In genomic region chr17:49616086-49616485, GRCh38 we compare ENCODE assay signal across 9 cellular contexts. TPM values are rescaled to one million over a fixed set of nuclear protein-coding genes. Genes with fewer than 3 reads are reported as not detected.
DNase-seq lines count a peak whose midpoint lies in the region; ATAC-seq and TF ChIP-seq lines count a peak whose summit lies in the region.
"Had no signal": no experiment of that assay in that cellular context is flagged by ENCODE, and none has a peak within 500 bp of the region (broad histone marks: within the 10 kb centered on the region; RNA-seq: fewer than 3 reads in every experiment).

No MANE protein-coding gene starts in this region.

- POLR2A ChIA-PET in Panc1 (lab: Charles Lee), result no interaction called here

- in situ Hi-C loops in Panc1 (cut with HindIII; ENCODE audit: low pct_unique_long_range_greater_than_20kb, low sequenced_read_pairs), result no loop called here
- in situ Hi-C loops in gastrocnemius medialis (cut with MboI; ENCODE audit: low sequenced_read_pairs in 4 of 4), result no loop called here

- CTCF ChIA-PET in Panc1 (lab: Charles Lee), result no interaction called here

- no peaks in the 10 kb centered on the region for H3K79me2 ChIP-seq in fibroblast of lung (ENCODE audit: control insufficient read depth, insufficient read depth, low read length)

- no peaks in the 10 kb centered on the region for H4K20me1 ChIP-seq in fibroblast of lung (ENCODE audit: control insufficient read depth, extremely low read depth, insufficient read depth, low read length)

- ATAC-seq in Panc1, result 0 out of 2 replicates have a peak, but pooled peaks have one; percentile 73
- ATAC-seq in gastrocnemius medialis, result no peak
- ATAC-seq in GM21423 (IDR thresholded peaks at IDR 0.05; ENCODE audit: unreplicated experiment), result no peak

- H3K27ac ChIP-seq in Panc1 (ENCODE audit: low read length) (no peak overlapping the region), fibroblast of lung (ENCODE audit: insufficient read depth, low read length) (no peak overlapping the region), gastrocnemius medialis (peak overlapping the region; percentile 49 to 73 (median 67))
- H3K27ac ChIP-seq in effector memory CD4-positive, alpha-beta T cell (ENCODE audit: insufficient read depth, low read length, poor library complexity, severe bottlenecking), result no peak overlapping the region

- no peak overlapping the region for H2AFZ ChIP-seq in fibroblast of lung (ENCODE audit: low read length)

- TF ChIP-seq CTCF in Panc1 (IDR thresholded peaks at IDR 0.05), result peak; percentile 51
- TF ChIP-seq CTCF in fibroblast of lung (conservative IDR thresholded peaks at IDR 0.05 in 1 of 2, IDR thresholded peaks at IDR 0.05 in 1 of 2; ENCODE audit: low read depth in 1 of 2, low read length in 2 of 2), result peak; percentile 18 to 20
- TF ChIP-seq CTCF in gastrocnemius medialis (IDR thresholded peaks at IDR 0.05 in 4 of 5, conservative IDR thresholded peaks at IDR 0.05 in 1 of 5), result peak in 2 of 5 experiments; percentile 14 to 21

- BruUV-seq in Panc1 (replicated peaks; lab: Mats Ljungman, UMichigan), result no TSS peak

- H3K27me3 ChIP-seq in Panc1 (ENCODE audit: control insufficient read depth, insufficient read depth, low read length) (no peaks in the 10 kb centered on the region), fibroblast of lung (ENCODE audit: control insufficient read depth, insufficient read depth, low read length) (no peaks in the 10 kb centered on the region), gastrocnemius medialis (no peaks in the 10 kb centered on the region)
- H3K27me3 ChIP-seq in effector memory CD4-positive, alpha-beta T cell (replicated peaks; ENCODE audit: control insufficient read depth, insufficient read depth, low read length, poor library complexity, severe bottlenecking), result no peaks in the 10 kb centered on the region

- H3K9ac ChIP-seq in fibroblast of lung (ENCODE audit: insufficient read depth, low read length), result no peak overlapping the region

- H3K4me1 ChIP-seq in Panc1 (ENCODE audit: control insufficient read depth, insufficient read depth, low read length) (no peaks in the 10 kb centered on the region), fibroblast of lung (ENCODE audit: control insufficient read depth, extremely low read depth, insufficient read depth, low read length) (peaks cover 8% of the 10 kb centered on the region), gastrocnemius medialis (peaks cover 49% of the 10 kb centered on the region in 2 donors)
- H3K4me1 ChIP-seq in effector memory CD4-positive, alpha-beta T cell (ENCODE audit: control insufficient read depth, insufficient read depth, low read length, poor library complexity, severe bottlenecking), result no peaks in the 10 kb centered on the region

- H3K4me3 ChIP-seq in Panc1 (ENCODE audit: low read depth in 2 of 2, low read length in 2 of 2) (no peak overlapping the region), fibroblast of lung (replicated peaks in 1 of 4; ENCODE audit: control extremely low read depth in 1 of 4, insufficient read depth in 1 of 4, low read depth in 3 of 4, low read length in 4 of 4) (no peak overlapping the region), gastrocnemius medialis (no peak overlapping the region)
- no peak overlapping the region for H3K4me3 ChIP-seq in effector memory CD4-positive, alpha-beta T cell (ENCODE audit: insufficient read depth, low read depth, low read length, poor library complexity, severe bottlenecking)

- DNase-seq in ELR (ENCODE audit: low read depth) (peak; percentile 29), Panc1 (ENCODE audit: low read depth, low spot score) (no peak), fibroblast of lung (ENCODE audit: low read depth in 2 of 2) (no peak), gastrocnemius medialis (no peak), NCI-H748 treated with DMSO at 0.1 percent for 48 hours (lab: John Stamatoyannopoulos, UW) (no peak)
- no peak for DNase-seq in effector memory CD4-positive, alpha-beta T cell
- DNase-seq in activated CD4-positive, alpha-beta T cell treated with anti-CD3 and anti-CD28 coated beads, Interleukin-2, amount 50 U/mL, for 1 hour, result no peak

- peaks cover 9% of the 10 kb centered on the region for H3K36me3 ChIP-seq in Panc1 (ENCODE audit: control insufficient read depth, insufficient read depth, low read length)
- H3K36me3 ChIP-seq in fibroblast of lung (ENCODE audit: control insufficient read depth, insufficient read depth, low read length), result no peaks in the 10 kb centered on the region
- H3K36me3 ChIP-seq in gastrocnemius medialis, result peaks cover 0 to 39% of the 10 kb centered on the region in 2 donors
- peaks cover 65% of the 10 kb centered on the region for H3K36me3 ChIP-seq in effector memory CD4-positive, alpha-beta T cell (ENCODE audit: control insufficient read depth, insufficient read depth, low read length)

- TF ChIP-seq POLR2A in gastrocnemius medialis (IDR thresholded peaks at IDR 0.05), result no peak

- intact Hi-C loops in Panc1 (cut with micrococcal nuclease; ENCODE audit: unreplicated experiment), result no loop called here
- intact Hi-C loops in gastrocnemius medialis (cut with DNase I; ENCODE audit: low total_unique reads), result no loop called here

- H3K4me2 ChIP-seq in fibroblast of lung (ENCODE audit: extremely low read depth, insufficient read depth, low read length), result no peak overlapping the region

- H3K9me3 ChIP-seq in Panc1 (ENCODE audit: control insufficient read depth, insufficient read depth, low read depth, low read length) (no peaks in the 10 kb centered on the region), fibroblast of lung (ENCODE audit: control insufficient read depth, insufficient read depth, low read depth, low read length) (no peaks in the 10 kb centered on the region), gastrocnemius medialis (no peaks in the 10 kb centered on the region)
- no peaks in the 10 kb centered on the region for H3K9me3 ChIP-seq in effector memory CD4-positive, alpha-beta T cell (ENCODE audit: control insufficient read depth, low read length)

RNA-seq across cellular contexts. Expression of gene NXPH3, which starts 40.4 kb away (rescaled TPM):
- total RNA-seq in Panc1 (2021; ENCODE audit: unreplicated experiment) (0.57 TPM), fibroblast of lung (0.66 and 0.77 TPM in 2 replicates), gastrocnemius medialis (1 to 10 TPM; 1.3 to 3.0 (median 1.7) TPM)
- polyA plus RNA-seq in Panc1 (2012; ENCODE audit: insufficient read length), result 0.23 TPM
- 0.19 and 0.36 TPM in 2 replicates for polyA plus RNA-seq in fibroblast of lung
- polyA plus RNA-seq in fibroblast of lung (2012), result 0.31 and 0.48 TPM in 2 replicates
- 0.39 TPM in 1 of 2 replicates, not detected in the other for polyA minus RNA-seq in fibroblast of lung (ENCODE audit: low replicate concordance)
- total RNA-seq: myocyte had no signal

Comparison
In these comparisons a context has a peak if more than half of its experiments do, and no peak if none do; other contexts are left out.
1. H3K27ac ChIP-seq: peak in gastrocnemius medialis (4 of 4); none in Panc1 (single experiment), fibroblast of lung (single experiment) and effector memory CD4-positive, alpha-beta T cell (single experiment).